ENCODE assay signal across 20 cellular contexts in genomic region chr4:136457004-136457403, GRCh38.
DNase-seq lines count a peak whose midpoint lies in the region; ATAC-seq and TF ChIP-seq lines count a peak whose summit lies in the region.
"Had no signal": no experiment of that assay in that cellular context is flagged by ENCODE, and none has a peak within 500 bp of the region (broad histone marks: within the 10 kb centered on the region; RNA-seq: fewer than 3 reads in every experiment).

No MANE protein-coding gene starts in this region.

- H3K27me3 ChIP-seq in WERI-Rb-1 (ENCODE audit: insufficient read depth, low read depth, severe bottlenecking) (no peaks in the 10 kb centered on the region), endodermal cell (ENCODE audit: control insufficient read depth, insufficient read depth, low read length, poor library complexity, severe bottlenecking) (no peaks in the 10 kb centered on the region)
- H3K27me3 ChIP-seq in CD8-positive, alpha-beta memory T cell (ENCODE audit: insufficient read depth, low read length, poor library complexity, severe bottlenecking): no peaks in the 10 kb centered on the region
- H3K27me3 ChIP-seq: BE2C, BLaER1 had no signal

- H3K27me3 Mint-ChIP-seq in endodermal cell (ENCODE audit: insufficient read depth): no peaks in the 10 kb centered on the region
- no peaks in the 10 kb centered on the region for H3K27me3 Mint-ChIP-seq in stimulated activated memory B cell treated with anti-CD40 and anti-IgM and Interleukin-4, amounts not matched to agents 10 μg/mL and 1 μg/mL and 100 μg/mL, for 72 hours
- no peaks in the 10 kb centered on the region for H3K27me3 Mint-ChIP-seq in CD8-positive, alpha-beta memory T cell
- H3K27me3 Mint-ChIP-seq: CD4-positive, alpha-beta memory T cell; CD4-positive, CD25-positive, alpha-beta regulatory T cell had no signal

- ATAC-seq in stimulated activated memory B cell treated with anti-CD40 and anti-IgM and Interleukin-4, amounts not matched to agents 10 μg/mL and 1 μg/mL and 100 μg/mL, for 72 hours: peak; percentile 13
- no peak for ATAC-seq in HG03039 (IDR thresholded peaks at IDR 0.05; ENCODE audit: unreplicated experiment)

- CTCF ChIA-PET in CD8-positive, alpha-beta memory T cell (lab: Charles Lee): no interaction called here

- H3K27ac ChIP-seq in WERI-Rb-1: no peak overlapping the region
- H3K27ac ChIP-seq in endodermal cell (ENCODE audit: low read depth, low read length): no peak overlapping the region
- no peak overlapping the region for H3K27ac ChIP-seq in CD8-positive, alpha-beta memory T cell (ENCODE audit: low read depth, low read length)
- H3K27ac ChIP-seq: BLaER1 had no signal

- H3K4me3 Mint-ChIP-seq in endodermal cell: no peak overlapping the region
- H3K4me3 Mint-ChIP-seq in stimulated activated memory B cell treated with anti-CD40 and anti-IgM and Interleukin-4, amounts not matched to agents 10 μg/mL and 1 μg/mL and 100 μg/mL, for 72 hours: no peak overlapping the region
- H3K4me3 Mint-ChIP-seq in CD8-positive, alpha-beta memory T cell: no peak overlapping the region
- H3K4me3 Mint-ChIP-seq: CD14-positive monocyte; CD4-positive, alpha-beta memory T cell; CD4-positive, CD25-positive, alpha-beta regulatory T cell had no signal

- H3K4me3 ChIP-seq in WERI-Rb-1 (ENCODE audit: low read depth, low read length): no peak overlapping the region
- H3K4me3 ChIP-seq in endodermal cell (ENCODE audit: low read length): no peak overlapping the region
- no peak overlapping the region for H3K4me3 ChIP-seq in CD8-positive, alpha-beta memory T cell (ENCODE audit: low read length)
- H3K4me3 ChIP-seq: BLaER1 had no signal

- H3K9me3 Mint-ChIP-seq in endodermal cell: peaks cover 2% of the 10 kb centered on the region
- H3K9me3 Mint-ChIP-seq in stimulated activated memory B cell treated with anti-CD40 and anti-IgM and Interleukin-4, amounts not matched to agents 10 μg/mL and 1 μg/mL and 100 μg/mL, for 72 hours: no peaks in the 10 kb centered on the region
- H3K9me3 Mint-ChIP-seq in CD8-positive, alpha-beta memory T cell: peaks cover 0 to 8% (median 2%) of the 10 kb centered on the region in 5 donors

- POLR2A ChIA-PET in CD8-positive, alpha-beta memory T cell (lab: Charles Lee): no interaction called here

- H3K9me3 ChIP-seq in WERI-Rb-1 (ENCODE audit: severe bottlenecking) (no peaks in the 10 kb centered on the region), endodermal cell (ENCODE audit: control insufficient read depth, low read length) (peaks cover 7% of the 10 kb centered on the region)
- no peaks in the 10 kb centered on the region for H3K9me3 ChIP-seq in CD8-positive, alpha-beta memory T cell (ENCODE audit: low read length)
- H3K9me3 ChIP-seq: BE2C, BLaER1 had no signal

- H3K36me3 ChIP-seq in WERI-Rb-1: no peaks in the 10 kb centered on the region
- no peaks in the 10 kb centered on the region for H3K36me3 ChIP-seq in endodermal cell (ENCODE audit: control insufficient read depth, insufficient read depth, low read length)
- H3K36me3 ChIP-seq in CD8-positive, alpha-beta memory T cell (ENCODE audit: insufficient read depth, low read length): no peaks in the 10 kb centered on the region
- H3K36me3 ChIP-seq: BE2C, BLaER1 had no signal

- peak; percentile 67 for DNase-seq in WERI-Rb-1
- DNase-seq in endodermal cell: no peak
- DNase-seq in OCI-M1 (lab: John Stamatoyannopoulos, UW): no peak
- DNase-seq in CD8-positive, alpha-beta memory T cell: no peak
- DNase-seq: 8988T; ACHN; BE2C; C1 segment of cervical spinal cord; CD4-positive, alpha-beta memory T cell; CD4-positive, CD25-positive, alpha-beta regulatory T cell; COR-L47; DMS 273 treated with DMSO at 0.1 percent for 48 hours; DMS153; DMS53; DMS79; GF-D8 had no signal

- TF ChIP-seq CTCF in WERI-Rb-1 (IDR thresholded peaks at IDR 0.05; ENCODE audit: low read depth, low read length) (peak; percentile 50), endodermal cell (conservative IDR thresholded peaks at IDR 0.05) (peak; percentile 40)

- WGBS in endodermal cell (ENCODE audit: insufficient coverage in 1 of 2, insufficient read length in 1 of 2), 2 experiments: 98 to 100% methylated on average over 1 to 2 of the region's 2 CpGs

- H3K4me1 ChIP-seq in endodermal cell (ENCODE audit: control insufficient read depth, insufficient read depth, low read length): no peaks in the 10 kb centered on the region
- H3K4me1 ChIP-seq in CD8-positive, alpha-beta memory T cell (ENCODE audit: insufficient read depth, low read length): no peaks in the 10 kb centered on the region
- H3K4me1 ChIP-seq: BE2C, BLaER1 had no signal

- no peaks in the 10 kb centered on the region for H3K36me3 Mint-ChIP-seq in endodermal cell (ENCODE audit: low read depth)
- no peaks in the 10 kb centered on the region for H3K36me3 Mint-ChIP-seq in stimulated activated memory B cell treated with anti-CD40 and anti-IgM and Interleukin-4, amounts not matched to agents 10 μg/mL and 1 μg/mL and 100 μg/mL, for 72 hours
- H3K36me3 Mint-ChIP-seq in CD8-positive, alpha-beta memory T cell: no peaks in the 10 kb centered on the region
- H3K36me3 Mint-ChIP-seq: CD14-positive monocyte; CD4-positive, alpha-beta memory T cell; CD4-positive, CD25-positive, alpha-beta regulatory T cell had no signal

- no peak overlapping the region for H3K9ac ChIP-seq in endodermal cell (ENCODE audit: extremely low read depth, low read length, poor library complexity, severe bottlenecking)
- H3K9ac ChIP-seq: BLaER1 had no signal

- no peak overlapping the region for H3K27ac Mint-ChIP-seq in endodermal cell
- H3K27ac Mint-ChIP-seq in stimulated activated memory B cell treated with anti-CD40 and anti-IgM and Interleukin-4, amounts not matched to agents 10 μg/mL and 1 μg/mL and 100 μg/mL, for 72 hours: no peak overlapping the region
- no peak overlapping the region for H3K27ac Mint-ChIP-seq in CD8-positive, alpha-beta memory T cell
- H3K27ac Mint-ChIP-seq: CD14-positive monocyte; CD4-positive, alpha-beta memory T cell; CD4-positive, CD25-positive, alpha-beta regulatory T cell had no signal

- no peaks in the 10 kb centered on the region for H3K4me1 Mint-ChIP-seq in endodermal cell
- H3K4me1 Mint-ChIP-seq in stimulated activated memory B cell treated with anti-CD40 and anti-IgM and Interleukin-4, amounts not matched to agents 10 μg/mL and 1 μg/mL and 100 μg/mL, for 72 hours: no peaks in the 10 kb centered on the region
- no peaks in the 10 kb centered on the region for H3K4me1 Mint-ChIP-seq in CD8-positive, alpha-beta memory T cell
- H3K4me1 Mint-ChIP-seq: CD14-positive monocyte; CD4-positive, alpha-beta memory T cell; CD4-positive, CD25-positive, alpha-beta regulatory T cell had no signal
